Comparison of ENCODE assay signal across 8 cellular contexts in the genomic region with DNA sequence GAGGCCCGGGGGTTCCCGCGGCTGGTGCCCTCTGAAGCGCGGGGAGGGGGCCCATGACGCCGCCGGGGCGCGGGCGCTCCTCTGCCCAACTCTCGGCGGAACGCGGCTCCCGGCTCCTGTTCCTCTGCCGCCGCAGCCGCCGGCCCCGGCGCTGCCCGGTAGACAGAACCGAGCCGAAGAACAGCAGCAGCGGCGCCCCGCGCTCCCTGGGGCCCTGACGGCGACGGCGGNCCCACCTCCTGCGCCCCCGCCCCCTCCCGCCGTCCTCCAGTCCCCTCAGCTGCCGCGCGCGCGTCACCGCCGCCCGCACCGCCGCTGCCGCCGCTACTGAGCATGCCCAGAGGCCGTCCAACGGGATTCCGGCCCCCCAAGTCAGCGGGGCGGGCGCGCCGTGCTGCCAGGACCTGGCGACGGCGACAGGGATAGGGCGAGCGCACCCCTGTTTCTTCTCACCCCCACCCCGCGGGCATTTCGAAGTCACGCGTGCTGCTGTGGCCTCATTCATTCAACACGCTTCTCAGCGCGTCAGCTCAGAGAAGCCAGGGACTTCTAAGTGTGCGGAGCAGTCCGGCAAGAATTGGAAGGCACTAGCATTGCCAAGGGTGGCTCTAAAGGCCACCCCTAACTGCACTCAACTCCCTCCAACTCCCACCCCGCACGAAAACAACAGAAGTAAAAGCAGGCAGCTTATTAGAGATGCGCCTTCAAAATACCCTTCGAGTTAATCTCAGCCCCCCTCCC. TPM values are rescaled to one million over a fixed set of nuclear protein-coding genes. Genes with fewer than 3 reads are reported as not detected.
DNase-seq lines count a peak whose midpoint lies in the region; TF ChIP-seq lines count a peak whose summit lies in the region.

A gene (minus strand): TSS at position 182 of the 741 bp plus-strand sequence. CDS start 283 bp downstream, outside the sequence.

- H3K9me2 ChIP-seq in MM.1S (replicated peaks; ENCODE audit: insufficient read depth, low read length), result no peaks in the 10 kb centered on the region

- peak within 1 kb of the TSS; percentile 83 for H3K9ac ChIP-seq in MM.1S (ENCODE audit: low read length)

- H3K36me3 ChIP-seq in MM.1S (replicated peaks; ENCODE audit: insufficient read depth, low read length) (no peaks in the 10 kb centered on the region), osteoblast (ENCODE audit: insufficient read depth, low read length) (no peaks in the 10 kb centered on the region), testis (ENCODE audit: low read depth, missing control alignments) (no peaks in the 10 kb centered on the region)

- WGBS in testis, 2 donors, result 1 to 2% methylated on average over 25 to 72 of the region's 76 CpGs

- H3K79me2 ChIP-seq in MM.1S (ENCODE audit: low read length) (peaks cover 81% of the 10 kb centered on the region), osteoblast (ENCODE audit: insufficient read depth, low read length) (peaks cover 60% of the 10 kb centered on the region)

- peak; percentile 95 for DNase-seq in GM03348 (ENCODE audit: low spot score)
- peak; percentile 90 for DNase-seq in HCEC 1CT
- peak; percentile 95 for DNase-seq in MM.1S
- DNase-seq in SK-N-DZ (ENCODE audit: low spot score), result peak; percentile 88
- DNase-seq in activated naive CD4-positive, alpha-beta T cell treated with anti-CD3 and anti-CD28 coated beads, Interleukin-2, amount 10 ng/mL, durations not matched to agents 7 days and 5 days, result peak; percentile 95
- DNase-seq in globus pallidus (ENCODE audit: low spot score), result peak; percentile 93
- DNase-seq in osteoblast (ENCODE audit: insufficient read length, low spot score, missing footprints), result peak; percentile 92
- DNase-seq in testis, result peak; percentile 93

- H3K4me1 ChIP-seq in MM.1S (ENCODE audit: low read length), result peaks cover 7% of the 10 kb centered on the region; the same call in 1 of the 2 replicates
- H3K4me1 ChIP-seq in osteoblast (ENCODE audit: insufficient read depth, low read length), result peaks cover 21% of the 10 kb centered on the region
- peaks cover 8% of the 10 kb centered on the region for H3K4me1 ChIP-seq in testis

- CTCF ChIA-PET in activated naive CD4-positive, alpha-beta T cell treated with anti-CD3 and anti-CD28 coated beads, Interleukin-2, amount 10 ng/mL, durations not matched to agents 7 days and 5 days (lab: Charles Lee), result interaction anchor here (1.0 to 2.0 kb wide), 3 partner anchors 18 to 90 kb away, joined by 3 to 8 read pairs (median 5); no protein-coding TSS in a partner anchor

- peak within 1 kb of the TSS; percentile 99 for H3K4me3 Mint-ChIP-seq in activated naive CD4-positive, alpha-beta T cell treated with anti-CD3 and anti-CD28 coated beads, Interleukin-2, amount 10 ng/mL, durations not matched to agents 7 days and 5 days

- H3K27me3 Mint-ChIP-seq in activated naive CD4-positive, alpha-beta T cell treated with anti-CD3 and anti-CD28 coated beads, Interleukin-2, amount 10 ng/mL, durations not matched to agents 7 days and 5 days, result no peaks in the 10 kb centered on the region

- peaks cover 27% of the 10 kb centered on the region for H3F3A ChIP-seq in MM.1S (ENCODE audit: insufficient read depth, low read length)

- no peaks in the 10 kb centered on the region for H3K9me3 ChIP-seq in MM.1S (replicated peaks; ENCODE audit: insufficient read depth, low read length)
- H3K9me3 ChIP-seq in osteoblast (ENCODE audit: low read depth, low read length), result no peaks in the 10 kb centered on the region
- H3K9me3 ChIP-seq in testis, result no peaks in the 10 kb centered on the region

- H3K27ac ChIP-seq in MM.1S (ENCODE audit: low read length) (peak within 1 kb of the TSS; percentile 76), osteoblast (ENCODE audit: low read depth, low read length) (peak within 1 kb of the TSS; percentile 91), testis (peak within 1 kb of the TSS; percentile 87 to 89)

- H3K4me2 ChIP-seq in MM.1S (ENCODE audit: low read depth, low read length) (peak within 1 kb of the TSS; percentile 97), osteoblast (ENCODE audit: insufficient read depth, low read length) (peak within 1 kb of the TSS; percentile 97)

- H3K36me3 Mint-ChIP-seq in activated naive CD4-positive, alpha-beta T cell treated with anti-CD3 and anti-CD28 coated beads, Interleukin-2, amount 10 ng/mL, durations not matched to agents 7 days and 5 days, result peaks cover 7% of the 10 kb centered on the region

- peaks cover 50% of the 10 kb centered on the region for H3K4me1 Mint-ChIP-seq in activated naive CD4-positive, alpha-beta T cell treated with anti-CD3 and anti-CD28 coated beads, Interleukin-2, amount 10 ng/mL, durations not matched to agents 7 days and 5 days

- H2AFZ ChIP-seq in MM.1S (ENCODE audit: low read length), result peak within 1 kb of the TSS; percentile 88
- H2AFZ ChIP-seq in osteoblast (ENCODE audit: low read length), result peak within 1 kb of the TSS; percentile 94

- TF ChIP-seq POLR2A in testis (IDR thresholded peaks at IDR 0.05), result no peak

- H4K20me1 ChIP-seq in MM.1S (ENCODE audit: insufficient read depth, low read length) (no peaks in the 10 kb centered on the region), osteoblast (ENCODE audit: insufficient read depth, low read length) (no peaks in the 10 kb centered on the region)

- TF ChIP-seq CTCF in MM.1S (IDR thresholded peaks at IDR 0.05; ENCODE audit: low read length) (no peak), osteoblast (IDR thresholded peaks at IDR 0.05; ENCODE audit: extremely low read depth, low read depth, low read length) (no peak), testis (IDR thresholded peaks at IDR 0.05) (no peak)

- intact Hi-C loops in testis (cut with DNase I; ENCODE audit: low total_unique reads), result no loop called here

- H3K9me3 Mint-ChIP-seq in activated naive CD4-positive, alpha-beta T cell treated with anti-CD3 and anti-CD28 coated beads, Interleukin-2, amount 10 ng/mL, durations not matched to agents 7 days and 5 days, result no peaks in the 10 kb centered on the region

- peak within 1 kb of the TSS; percentile 97 for H3K27ac Mint-ChIP-seq in activated naive CD4-positive, alpha-beta T cell treated with anti-CD3 and anti-CD28 coated beads, Interleukin-2, amount 10 ng/mL, durations not matched to agents 7 days and 5 days

- H3K4me3 ChIP-seq in MM.1S (ENCODE audit: low read length) (peak within 1 kb of the TSS; percentile 97), osteoblast (ENCODE audit: insufficient read depth, low read length) (peak within 1 kb of the TSS; percentile 78), testis (peak within 1 kb of the TSS; percentile 81 to 92)

- H3K27me3 ChIP-seq in MM.1S (replicated peaks; ENCODE audit: insufficient read depth, low read length) (no peaks in the 10 kb centered on the region), osteoblast (ENCODE audit: insufficient read depth, low read length) (no peaks in the 10 kb centered on the region), testis (no peaks in the 10 kb centered on the region)

RNA-seq across cellular contexts. Expression of the gene that starts here (rescaled TPM):
- 3.1 and 3.4 TPM in 2 replicates for polyA plus RNA-seq in SK-N-DZ (2014; cell fraction: cytosol; rRNA removed)
- 2.6 and 2.7 TPM in 2 replicates for polyA plus RNA-seq in SK-N-DZ (2014; cell fraction: nucleus; rRNA removed)
- 10.9 TPM in 2 replicates for total RNA-seq in osteoblast
- 1 to 10 TPM; 3.3 to 4.3 TPM for total RNA-seq in testis
- polyA plus RNA-seq in testis (ENCODE audit: insufficient read depth, low read depth, low replicate concordance), result 3.7 TPM

Comparison
In these comparisons a context has a peak if more than half of its experiments do, and no peak if none do; other contexts are left out.
1. Peak in every context shown above with its lines: DNase-seq, H3K4me3 ChIP-seq and H3K27ac ChIP-seq.